Comparison of ENCODE assay signal across 8 cellular contexts in the genomic region with DNA sequence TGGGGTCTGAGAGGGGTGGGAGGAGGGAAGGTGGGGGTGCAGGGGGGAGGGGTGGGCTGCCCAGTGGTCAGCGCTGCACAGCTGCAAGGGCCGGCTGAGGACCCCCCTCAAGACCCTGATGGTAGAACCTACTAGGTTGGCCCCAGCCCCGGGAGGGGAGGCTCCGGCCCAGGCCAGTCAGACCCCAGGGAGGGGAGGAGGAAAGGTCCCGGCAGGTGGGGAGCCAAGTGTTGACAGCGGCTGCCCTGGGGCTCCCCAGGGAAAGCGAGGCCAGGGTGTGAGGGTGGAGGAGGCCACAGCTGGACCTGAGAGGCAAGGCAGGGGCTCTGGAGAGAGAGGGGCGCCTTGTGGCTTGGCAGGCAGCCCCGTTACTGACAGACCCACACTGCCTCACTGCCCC.
"Had no signal": no experiment of that assay in that cellular context is flagged by ENCODE, and none has a peak within 500 bp of the region (broad histone marks: within the 10 kb centered on the region; RNA-seq: fewer than 3 reads in every experiment).

No MANE protein-coding gene starts in this region.

- ATAC-seq: HepG2 had no signal

- H3K4me3 Mint-ChIP-seq: IgD-negative memory B cell had no signal

- DNase-seq: IMR-90, KBM-7, KG1 had no signal

- H3K36me3 Mint-ChIP-seq: IgD-negative memory B cell had no signal

- H3K9me3 Mint-ChIP-seq: IgD-negative memory B cell had no signal

- H3K27ac ChIP-seq: HL-60, KMS-11 had no signal

- H3K4me3 ChIP-seq: K562 had no signal

- H3K27ac Mint-ChIP-seq: IgD-negative memory B cell had no signal

- H3K4me2 ChIP-seq: KMS-11 had no signal

- H3K9ac ChIP-seq: KMS-11 had no signal
